In the genomic region with DNA sequence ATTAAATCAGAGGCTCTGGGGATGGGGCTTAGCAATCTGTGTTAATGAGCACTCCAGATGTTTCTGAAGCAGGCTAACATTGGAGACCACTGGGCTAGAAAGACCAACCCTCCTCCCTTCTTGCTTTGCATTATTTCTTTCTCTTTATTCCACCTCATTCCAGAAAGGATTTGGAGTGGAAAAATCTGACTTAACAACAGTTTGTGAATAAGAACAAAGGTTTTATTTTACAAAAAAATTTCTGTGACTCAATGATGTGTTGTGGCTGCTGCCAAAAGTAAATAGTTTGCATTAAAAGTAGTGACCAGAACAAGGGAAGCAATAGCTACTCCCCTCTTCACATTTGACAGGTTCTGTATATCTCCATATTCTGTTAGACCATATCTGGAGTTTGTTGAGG, we compare ENCODE assay signal across 23 cellular contexts.
DNase-seq lines count a peak whose midpoint lies in the region; ATAC-seq and TF ChIP-seq lines count a peak whose summit lies in the region.
"Had no signal": no experiment of that assay in that cellular context is flagged by ENCODE, and none has a peak within 500 bp of the region (broad histone marks: within the 10 kb centered on the region; RNA-seq: fewer than 3 reads in every experiment).

No MANE protein-coding gene starts in this region.

- no peak overlapping the region for H2BK12ac ChIP-seq in mesenchymal stem cell (ENCODE audit: low read length in 2 of 2)

- H3K27me3 ChIP-seq in gastrocnemius medialis (no peaks in the 10 kb centered on the region), mesenchymal stem cell (ENCODE audit: control insufficient read depth in 1 of 2, insufficient read depth in 1 of 2, low read length in 2 of 2) (no peaks in the 10 kb centered on the region)

- no peak overlapping the region for H2AFZ ChIP-seq in mesenchymal stem cell (ENCODE audit: low read depth, low read length)

- intact Hi-C loops in gastrocnemius medialis (cut with DNase I; ENCODE audit: low total_unique reads) = no loop called here

- H3K27ac ChIP-seq in gastrocnemius medialis (peak overlapping the region in 3 of 4 donors; percentile 66 to 76 (median 72)), mesenchymal stem cell (ENCODE audit: low read length, poor library complexity, severe bottlenecking) (no peak overlapping the region)
- H3K27ac ChIP-seq: SK-N-MC had no signal

- no peak overlapping the region for H3K18ac ChIP-seq in mesenchymal stem cell (ENCODE audit: low read depth in 1 of 2, low read length in 2 of 2)

- H3K4me2 ChIP-seq in mesenchymal stem cell (ENCODE audit: low read length, poor library complexity, severe bottlenecking) = no peak overlapping the region

- no peak overlapping the region for H4K8ac ChIP-seq in mesenchymal stem cell (ENCODE audit: low read length)

- peaks cover 18% of the 10 kb centered on the region for H3K79me1 ChIP-seq in mesenchymal stem cell (replicated peaks; ENCODE audit: low read length, poor library complexity, severe bottlenecking)

- TF ChIP-seq POLR2A in gastrocnemius medialis (IDR thresholded peaks at IDR 0.05) = no peak

- H3K4me1 ChIP-seq in gastrocnemius medialis (peaks cover 25 to 29% of the 10 kb centered on the region in 2 donors), mesenchymal stem cell (ENCODE audit: control insufficient read depth, insufficient read depth, low read depth, low read length) (peaks cover 2% of the 10 kb centered on the region)

- no peak overlapping the region for H3K4me3 ChIP-seq in astrocyte of the cerebellum (ENCODE audit: low read depth, low read length)
- no peak overlapping the region for H3K4me3 ChIP-seq in fibroblast of the aortic adventitia (ENCODE audit: low read depth, low read length)
- H3K4me3 ChIP-seq in gastrocnemius medialis = no peak overlapping the region
- no peak overlapping the region for H3K4me3 ChIP-seq in mesenchymal stem cell (ENCODE audit: insufficient read depth in 1 of 2, low read depth in 1 of 2, low read length in 2 of 2)
- H3K4me3 ChIP-seq: SK-N-MC had no signal

- H2BK15ac ChIP-seq in mesenchymal stem cell (ENCODE audit: low read depth, poor library complexity, severe bottlenecking) = no peak overlapping the region

- no peaks in the 10 kb centered on the region for H3K9me3 ChIP-seq in gastrocnemius medialis
- H3K9me3 ChIP-seq in mesenchymal stem cell (ENCODE audit: control insufficient read depth, low read length) = no peaks in the 10 kb centered on the region

- no peak overlapping the region for H2BK120ac ChIP-seq in mesenchymal stem cell (ENCODE audit: low read depth, low read length)

- H3K36me3 ChIP-seq in gastrocnemius medialis (no peaks in the 10 kb centered on the region), mesenchymal stem cell (ENCODE audit: control insufficient read depth in 1 of 2, insufficient read depth in 2 of 2, low read depth in 1 of 2, low read length in 2 of 2) (peaks cover 0 to 7% of the 10 kb centered on the region in 2 experiments)

- H2AK5ac ChIP-seq in mesenchymal stem cell (ENCODE audit: low read length, severe bottlenecking) = no peak overlapping the region

- H3K23ac ChIP-seq in mesenchymal stem cell (ENCODE audit: low read length in 2 of 2) = no peak overlapping the region

- H3K14ac ChIP-seq in mesenchymal stem cell (ENCODE audit: low read length in 2 of 2) = no peak overlapping the region

- H2BK5ac ChIP-seq in mesenchymal stem cell (ENCODE audit: low read depth, low read length, poor library complexity, severe bottlenecking) = no peak overlapping the region

- H4K91ac ChIP-seq in mesenchymal stem cell (ENCODE audit: low read length) = no peak overlapping the region

- H3K9ac ChIP-seq in mesenchymal stem cell (ENCODE audit: low read length) = no peak overlapping the region

- ATAC-seq in gastrocnemius medialis = no peak
- ATAC-seq: HepG2 had no signal

- no peak overlapping the region for H3K4ac ChIP-seq in mesenchymal stem cell (ENCODE audit: low read depth in 1 of 2, low read length in 2 of 2)

- TF ChIP-seq CTCF in astrocyte of the cerebellum (IDR thresholded peaks at IDR 0.05; ENCODE audit: low read depth, low read length, missing control alignments) (no peak), fibroblast of the aortic adventitia (IDR thresholded peaks at IDR 0.05; ENCODE audit: insufficient read depth, low read length) (no peak), gastrocnemius medialis (IDR thresholded peaks at IDR 0.05 in 4 of 5, conservative IDR thresholded peaks at IDR 0.05 in 1 of 5) (no peak)

- DNase-seq in M059J (ENCODE audit: low read depth) = peak; percentile 53
- DNase-seq in astrocyte of the cerebellum (ENCODE audit: low read depth) = peak; percentile 72
- DNase-seq in fibroblast of the aortic adventitia (ENCODE audit: low read depth) = peak; percentile 22
- no peak for DNase-seq in gastrocnemius medialis
- DNase-seq in mesenchymal stem cell = no peak
- no peak for DNase-seq in Kasumi-1 (lab: John Stamatoyannopoulos, UW)
- DNase-seq in HPDE6-E6E7 (ENCODE audit: extremely low spot score) = no peak
- DNase-seq: CD4-positive, CD25-positive, alpha-beta regulatory T cell; COR-L47; DMS79; H9; KBM-7; NCI-H1092 treated with DMSO at 0.1 percent for 48 hours; NCI-H1436 treated with DMSO at 0.1 percent for 48 hours; NCI-H2029; NCI-H2227 treated with DMSO at 0.1 percent for 48 hours; NCI-H510A; NCI-H82; OCI-M1; RPMI8226; SHP77 had no signal

- in situ Hi-C loops in astrocyte of the cerebellum (cut with HindIII; ENCODE audit: low sequenced_read_pairs) = no loop called here
- in situ Hi-C loops in gastrocnemius medialis (cut with MboI; ENCODE audit: low sequenced_read_pairs in 4 of 4) = no loop called here

Comparison
In these comparisons a context has a peak if more than half of its experiments do, and no peak if none do; other contexts are left out.
1. DNase-seq: peak in M059J (single experiment), astrocyte of the cerebellum (single experiment) and fibroblast of the aortic adventitia (single experiment); none in gastrocnemius medialis (0 of 2), mesenchymal stem cell (single experiment), Kasumi-1 (0 of 2) and HPDE6-E6E7 (single experiment).